33 cellular contexts compared by ENCODE assay signal in the genomic region with DNA sequence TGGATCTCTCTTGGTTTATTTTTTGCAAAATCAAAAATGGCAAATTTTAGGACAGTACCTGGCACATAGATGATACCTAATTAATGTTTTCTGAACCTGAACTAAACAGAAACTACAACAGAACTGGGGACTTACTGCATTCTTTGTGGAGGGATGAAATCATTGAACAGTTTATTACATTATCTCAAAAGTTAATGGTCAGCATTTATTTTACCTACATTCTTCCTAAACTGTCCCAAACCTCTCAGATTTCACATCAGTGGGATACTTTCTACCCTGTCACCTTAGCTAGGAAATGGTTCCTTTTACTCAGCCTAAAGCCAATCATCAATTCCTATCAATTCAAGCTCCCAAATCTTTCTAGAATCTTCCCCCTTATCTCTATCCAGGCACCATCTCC.
"Had no signal": no experiment of that assay in that cellular context is flagged by ENCODE, and none has a peak within 500 bp of the region (broad histone marks: within the 10 kb centered on the region; RNA-seq: fewer than 3 reads in every experiment).

No MANE protein-coding gene starts in this region.

- ATAC-seq: activated CD4-positive, CD25-positive, alpha-beta regulatory T cell treated with anti-CD3 and anti-CD28 coated beads, Interleukin-2, amount 50 U/mL, for 24 hours; esophagus mucosa; left cardiac atrium; stimulated activated memory B cell treated with anti-CD40 and anti-IgM and Interleukin-4, amounts not matched to agents 10 μg/mL and 1 μg/mL and 100 μg/mL, for 72 hours; stimulated activated naive CD8-positive, alpha-beta T cell treated with anti-CD3 and anti-CD28 coated beads, Interleukin-15, amount 100 ng/mL, for 72 hours had no signal

- H3K27me3 Mint-ChIP-seq: activated CD4-positive, alpha-beta memory T cell treated with anti-CD3 and anti-CD28 coated beads, Interleukin-2, amount 10 ng/mL, durations not matched to agents 7 days and 5 days; activated CD4-positive, alpha-beta T cell treated with anti-CD3 and anti-CD28 coated beads, Interleukin-2, amount 10 ng/mL, durations not matched to agents 7 days and 5 days; activated naive CD8-positive, alpha-beta T cell treated with anti-CD3 and anti-CD28 coated beads, Interleukin-2, amount 10 ng/mL, durations not matched to agents 7 days and 5 days; progenitor cell of endocrine pancreas; stimulated activated memory B cell treated with anti-CD40 and anti-IgM and Interleukin-4, amounts not matched to agents 10 μg/mL and 1 μg/mL and 100 μg/mL, for 72 hours; stimulated activated naive CD8-positive, alpha-beta T cell treated with anti-CD3 and anti-CD28 coated beads, Interleukin-15, amount 100 ng/mL, for 72 hours had no signal

- H3K36me3 ChIP-seq: ovary had no signal

- H3K9me3 ChIP-seq: neutrophil, ovary, sigmoid colon, thyroid gland, upper lobe of left lung, vagina had no signal

- FAIRE-seq: astrocyte, keratinocyte, small intestine had no signal

- H3K9me3 Mint-ChIP-seq: activated CD4-positive, alpha-beta memory T cell treated with anti-CD3 and anti-CD28 coated beads, Interleukin-2, amount 10 ng/mL, durations not matched to agents 7 days and 5 days; activated CD4-positive, alpha-beta T cell treated with anti-CD3 and anti-CD28 coated beads, Interleukin-2, amount 10 ng/mL, durations not matched to agents 7 days and 5 days; activated naive CD8-positive, alpha-beta T cell treated with anti-CD3 and anti-CD28 coated beads, Interleukin-2, amount 10 ng/mL, durations not matched to agents 7 days and 5 days; endodermal cell; nephron; stimulated activated memory B cell treated with anti-CD40 and anti-IgM and Interleukin-4, amounts not matched to agents 10 μg/mL and 1 μg/mL and 100 μg/mL, for 72 hours; stimulated activated naive CD8-positive, alpha-beta T cell treated with anti-CD3 and anti-CD28 coated beads, Interleukin-15, amount 100 ng/mL, for 72 hours; T-helper 1 cell treated with Interleukin-12 subunit alpha and Interleukin-12 subunit beta and Interleukin-4 antibody, amounts not matched to agents 30 μg/mL and 1 μg/mL, for 36 hours had no signal

- H3K4me3 ChIP-seq: ovary, sigmoid colon, SK-N-MC, thyroid gland, upper lobe of left lung, vagina had no signal

- H3K27me3 ChIP-seq: brain microvascular endothelial cell, neutrophil, ovary, sigmoid colon, thyroid gland, upper lobe of left lung, vagina had no signal

- H3K27ac ChIP-seq: brain microvascular endothelial cell, neutrophil, ovary, sigmoid colon, SK-N-MC, thyroid gland, upper lobe of left lung, vagina, WERI-Rb-1 had no signal

- H3K4me1 Mint-ChIP-seq: nephron; stimulated activated memory B cell treated with anti-CD40 and anti-IgM and Interleukin-4, amounts not matched to agents 10 μg/mL and 1 μg/mL and 100 μg/mL, for 72 hours had no signal

- H3K4me3 Mint-ChIP-seq: activated CD4-positive, alpha-beta memory T cell treated with anti-CD3 and anti-CD28 coated beads, Interleukin-2, amount 10 ng/mL, durations not matched to agents 7 days and 5 days; activated CD4-positive, alpha-beta T cell treated with anti-CD3 and anti-CD28 coated beads, Interleukin-2, amount 10 ng/mL, durations not matched to agents 7 days and 5 days; activated naive CD8-positive, alpha-beta T cell treated with anti-CD3 and anti-CD28 coated beads, Interleukin-2, amount 10 ng/mL, durations not matched to agents 7 days and 5 days; endodermal cell; nephron; stimulated activated memory B cell treated with anti-CD40 and anti-IgM and Interleukin-4, amounts not matched to agents 10 μg/mL and 1 μg/mL and 100 μg/mL, for 72 hours; stimulated activated naive CD8-positive, alpha-beta T cell treated with anti-CD3 and anti-CD28 coated beads, Interleukin-15, amount 100 ng/mL, for 72 hours; T-helper 1 cell treated with Interleukin-12 subunit alpha and Interleukin-12 subunit beta and Interleukin-4 antibody, amounts not matched to agents 30 μg/mL and 1 μg/mL, for 36 hours had no signal

- H3K27ac Mint-ChIP-seq: activated CD4-positive, alpha-beta memory T cell treated with anti-CD3 and anti-CD28 coated beads, Interleukin-2, amount 10 ng/mL, durations not matched to agents 7 days and 5 days; activated CD4-positive, alpha-beta T cell treated with anti-CD3 and anti-CD28 coated beads, Interleukin-2, amount 10 ng/mL, durations not matched to agents 7 days and 5 days; activated naive CD8-positive, alpha-beta T cell treated with anti-CD3 and anti-CD28 coated beads, Interleukin-2, amount 10 ng/mL, durations not matched to agents 7 days and 5 days; endodermal cell; nephron; progenitor cell of endocrine pancreas; stimulated activated memory B cell treated with anti-CD40 and anti-IgM and Interleukin-4, amounts not matched to agents 10 μg/mL and 1 μg/mL and 100 μg/mL, for 72 hours; T-helper 1 cell treated with Interleukin-12 subunit alpha and Interleukin-12 subunit beta and Interleukin-4 antibody, amounts not matched to agents 30 μg/mL and 1 μg/mL, for 36 hours had no signal

- H3K4me1 ChIP-seq: sigmoid colon, thyroid gland, upper lobe of left lung, vagina had no signal

- DNase-seq: activated CD4-positive, alpha-beta memory T cell treated with anti-CD3 and anti-CD28 coated beads, Interleukin-2, amount 10 ng/mL, durations not matched to agents 7 days and 5 days; activated CD4-positive, alpha-beta T cell treated with anti-CD3 and anti-CD28 coated beads, Interleukin-2, amount 10 ng/mL, durations not matched to agents 7 days and 5 days; activated effector memory CD4-positive, alpha-beta T cell treated with Interleukin-2 at 50 U/mL for 16 hours; activated naive CD8-positive, alpha-beta T cell treated with anti-CD3 and anti-CD28 coated beads, Interleukin-2, amount 10 ng/mL, durations not matched to agents 7 days and 5 days; amniotic stem cell; brain microvascular endothelial cell; caudate nucleus; endodermal cell; foreskin fibroblast; head of caudate nucleus; hippocampal formation; left cardiac atrium; mammary epithelial cell; ovary; sigmoid colon; small intestine; stimulated activated CD4-positive, alpha-beta T cell treated with anti-CD3 and anti-CD28 coated beads, Interleukin-4, amount 100 ng/mL, for 24 hours; stimulated activated naive CD8-positive, alpha-beta T cell treated with anti-CD3 and anti-CD28 coated beads, Interleukin-15, amount 100 ng/mL, for 72 hours; T1000; thyroid gland; upper lobe of left lung; WERI-Rb-1 had no signal
